1 cellular context compared by ENCODE assay signal in the genomic region with DNA sequence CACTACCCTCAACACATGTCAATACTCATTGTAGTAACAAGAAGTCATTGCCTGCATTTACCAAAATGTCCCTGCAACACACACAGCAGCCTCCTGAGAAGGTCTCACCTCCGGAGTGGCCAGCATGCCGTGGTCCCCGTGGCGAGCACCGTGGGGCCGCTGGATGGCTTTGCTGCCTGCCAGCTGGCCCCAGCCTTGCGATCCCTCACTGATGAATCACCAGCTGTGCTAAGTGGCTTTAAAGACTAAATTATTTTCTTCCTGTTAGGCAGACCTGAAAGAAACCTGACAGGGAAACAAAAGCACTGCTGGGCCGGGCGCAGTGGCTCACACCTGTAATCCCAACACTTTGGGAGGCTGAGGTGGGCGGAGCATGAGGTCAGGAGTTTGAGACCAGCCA.
TF ChIP-seq lines count a peak whose summit lies in the region.

No MANE protein-coding gene starts in this region.

TF ChIP-seq in HepG2, 621 proteins besides CTCF, POLR2A, EP300 and RAD21 (continued from another document):
- no peak for TF ChIP-seq SRSF4 (IDR thresholded peaks at IDR 0.05; ENCODE audit: low read depth, low read length, poor library complexity, severe bottlenecking)
TF ChIP-seq in HepG2: peak in this region for 0.
